Comparison of ENCODE assay signal across 1 cellular context in the genomic region with DNA sequence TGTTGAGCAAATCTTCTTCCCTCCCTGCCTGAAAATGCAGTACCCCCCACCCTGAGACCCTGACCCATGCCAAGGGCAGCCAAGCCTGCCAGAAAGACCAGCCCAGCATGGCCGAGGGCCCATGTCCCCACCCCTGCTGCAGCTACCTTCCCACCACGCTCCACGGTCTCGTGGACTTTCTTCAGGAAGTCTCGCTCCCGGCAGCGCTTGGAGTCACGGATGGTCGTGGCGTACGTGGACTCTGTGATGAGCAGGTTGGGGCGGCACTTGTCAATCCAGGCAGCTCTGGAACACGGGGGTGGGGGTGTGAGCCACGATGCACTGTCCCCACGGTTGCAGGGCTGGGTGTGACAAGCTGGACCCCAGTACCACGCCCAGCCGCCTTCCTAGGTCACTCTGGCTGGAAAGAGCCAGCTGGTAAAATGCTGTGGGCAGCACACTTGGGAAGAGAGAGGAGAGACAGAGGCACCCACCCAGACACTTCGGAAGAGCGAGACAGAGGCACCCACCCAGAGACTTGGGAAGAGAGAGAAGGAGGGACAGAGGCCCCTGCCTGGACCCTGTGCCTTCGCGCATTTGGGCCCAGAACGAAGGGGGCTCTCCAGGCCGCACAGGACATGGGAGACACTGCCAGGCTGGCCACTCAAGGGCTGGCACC.
TF ChIP-seq lines count a peak whose summit lies in the region.

No MANE protein-coding gene starts in this region.

TF ChIP-seq in HepG2, 621 proteins besides CTCF, POLR2A, EP300 and RAD21:
- TF ChIP-seq ZNF562 (CRISPR knock-in tag; IDR thresholded peaks at IDR 0.05; ENCODE audit: borderline replicate concordance) (no peak), POLR2G (IDR thresholded peaks at IDR 0.05; ENCODE audit: low read depth, low read length) (peak; percentile 44; the same call in 1 of the 2 replicates), ELF4 (CRISPR knock-in tag; IDR thresholded peaks at IDR 0.05; ENCODE audit: borderline replicate concordance) (no peak), ZNF780A (CRISPR knock-in tag; IDR thresholded peaks at IDR 0.05) (no peak), AGO2 (optimal IDR thresholded peaks at IDR 0.05; ENCODE audit: low read depth, low read length) (peak; percentile 58)
- TF ChIP-seq, protein P1, sequence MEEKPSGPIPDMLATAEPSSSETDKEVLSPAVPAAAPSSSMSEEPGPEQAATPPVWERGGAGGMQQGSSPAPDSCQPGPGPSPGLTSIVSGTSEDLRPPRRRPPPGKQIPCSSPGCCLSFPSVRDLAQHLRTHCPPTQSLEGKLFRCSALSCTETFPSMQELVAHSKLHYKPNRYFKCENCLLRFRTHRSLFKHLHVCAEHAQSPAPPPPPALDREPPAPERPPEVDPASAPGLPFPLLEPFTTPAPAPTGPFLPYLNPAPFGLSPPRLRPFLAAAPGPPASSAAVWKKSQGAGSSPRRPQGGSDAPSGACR (CRISPR knock-in tag; IDR thresholded peaks at IDR 0.05) = no peak
- TF ChIP-seq, protein P2, sequence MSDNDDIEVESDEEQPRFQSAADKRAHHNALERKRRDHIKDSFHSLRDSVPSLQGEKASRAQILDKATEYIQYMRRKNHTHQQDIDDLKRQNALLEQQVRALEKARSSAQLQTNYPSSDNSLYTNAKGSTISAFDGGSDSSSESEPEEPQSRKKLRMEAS (IDR thresholded peaks at IDR 0.05) = no peak
- TF ChIP-seq, protein P3, sequence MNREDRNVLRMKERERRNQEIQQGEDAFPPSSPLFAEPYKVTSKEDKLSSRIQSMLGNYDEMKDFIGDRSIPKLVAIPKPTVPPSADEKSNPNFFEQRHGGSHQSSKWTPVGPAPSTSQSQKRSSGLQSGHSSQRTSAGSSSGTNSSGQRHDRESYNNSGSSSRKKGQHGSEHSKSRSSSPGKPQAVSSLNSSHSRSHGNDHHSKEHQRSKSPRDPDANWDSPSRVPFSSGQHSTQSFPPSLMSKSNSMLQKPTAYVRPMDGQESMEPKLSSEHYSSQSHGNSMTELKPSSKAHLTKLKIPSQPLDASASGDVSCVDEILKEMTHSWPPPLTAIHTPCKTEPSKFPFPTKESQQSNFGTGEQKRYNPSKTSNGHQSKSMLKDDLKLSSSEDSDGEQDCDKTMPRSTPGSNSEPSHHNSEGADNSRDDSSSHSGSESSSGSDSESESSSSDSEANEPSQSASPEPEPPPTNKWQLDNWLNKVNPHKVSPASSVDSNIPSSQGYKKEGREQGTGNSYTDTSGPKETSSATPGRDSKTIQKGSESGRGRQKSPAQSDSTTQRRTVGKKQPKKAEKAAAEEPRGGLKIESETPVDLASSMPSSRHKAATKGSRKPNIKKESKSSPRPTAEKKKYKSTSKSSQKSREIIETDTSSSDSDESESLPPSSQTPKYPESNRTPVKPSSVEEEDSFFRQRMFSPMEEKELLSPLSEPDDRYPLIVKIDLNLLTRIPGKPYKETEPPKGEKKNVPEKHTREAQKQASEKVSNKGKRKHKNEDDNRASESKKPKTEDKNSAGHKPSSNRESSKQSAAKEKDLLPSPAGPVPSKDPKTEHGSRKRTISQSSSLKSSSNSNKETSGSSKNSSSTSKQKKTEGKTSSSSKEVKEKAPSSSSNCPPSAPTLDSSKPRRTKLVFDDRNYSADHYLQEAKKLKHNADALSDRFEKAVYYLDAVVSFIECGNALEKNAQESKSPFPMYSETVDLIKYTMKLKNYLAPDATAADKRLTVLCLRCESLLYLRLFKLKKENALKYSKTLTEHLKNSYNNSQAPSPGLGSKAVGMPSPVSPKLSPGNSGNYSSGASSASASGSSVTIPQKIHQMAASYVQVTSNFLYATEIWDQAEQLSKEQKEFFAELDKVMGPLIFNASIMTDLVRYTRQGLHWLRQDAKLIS (CRISPR knock-in tag; IDR thresholded peaks at IDR 0.05) = no peak
